ENCODE assay signal across 1 cellular context in genomic region chr11:94776351-94777321, GRCh38.
TF ChIP-seq lines count a peak whose summit lies in the region.

No MANE protein-coding gene starts in this region.

TF ChIP-seq in IMR-90, 13 proteins besides CTCF, POLR2A, EP300 and RAD21 (continued from another document):
- TF ChIP-seq RCOR1 (IDR thresholded peaks at IDR 0.05; ENCODE audit: insufficient replicate concordance, low read length) = no peak
- peak; percentile 43; the same call in 1 of the 2 replicates for TF ChIP-seq USF2 (IDR thresholded peaks at IDR 0.05; ENCODE audit: low read depth, low read length)
- TF ChIP-seq ELK1 (IDR thresholded peaks at IDR 0.05; ENCODE audit: borderline replicate concordance, low read depth, low read length) = no peak
- no peak for TF ChIP-seq MXI1 (IDR thresholded peaks at IDR 0.05; ENCODE audit: borderline replicate concordance, low read depth, low read length)
TF ChIP-seq in IMR-90: peak in this region for 2.
